In the genomic region with DNA sequence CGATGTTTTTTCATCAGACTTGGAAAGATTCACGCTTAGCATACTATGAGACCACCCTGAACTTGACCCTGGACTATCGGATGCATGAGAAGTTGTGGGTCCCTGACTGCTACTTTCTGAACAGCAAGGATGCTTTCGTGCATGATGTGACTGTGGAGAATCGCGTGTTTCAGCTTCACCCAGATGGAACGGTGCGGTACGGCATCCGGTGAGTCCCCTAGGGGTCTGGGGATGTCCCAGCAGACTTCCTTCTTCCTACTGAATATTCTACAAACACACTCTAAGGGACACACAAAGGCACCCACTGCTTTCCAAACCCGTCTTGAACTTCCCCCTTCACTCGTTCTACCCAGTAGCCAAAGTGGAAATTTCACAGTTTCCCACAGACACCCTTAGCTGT, we compare ENCODE assay signal across 38 cellular contexts. TPM values are rescaled to one million over a fixed set of nuclear protein-coding genes. Genes with fewer than 3 reads are reported as not detected.
"Had no signal": no experiment of that assay in that cellular context is flagged by ENCODE, and none has a peak within 500 bp of the region (broad histone marks: within the 10 kb centered on the region; RNA-seq: fewer than 3 reads in every experiment).

No MANE protein-coding gene starts in this region.

- H3K27me3 Mint-ChIP-seq: activated CD4-positive, alpha-beta T cell treated with anti-CD3 and anti-CD28 coated beads, Interleukin-2, amount 10 ng/mL, durations not matched to agents 24 days and 14 days; activated CD8-positive, alpha-beta T cell treated with anti-CD3 and anti-CD28 coated beads for 36 hours had no signal

- H3K4me3 ChIP-seq: cardiac muscle cell, PC-9 had no signal

- H3K9me3 Mint-ChIP-seq: activated CD4-positive, alpha-beta T cell treated with anti-CD3 and anti-CD28 coated beads, Interleukin-2, amount 10 ng/mL, durations not matched to agents 24 days and 14 days; activated CD8-positive, alpha-beta T cell treated with anti-CD3 and anti-CD28 coated beads for 36 hours; activated naive CD8-positive, alpha-beta T cell treated with anti-CD3 and anti-CD28 coated beads for 36 hours; activated T-cell treated with anti-CD3 and anti-CD28 coated beads, Interleukin-2, amount 50 U/mL, for 72 hours; activated T-helper 17 cell treated with anti-CD3 and anti-CD28 coated beads, Interleukin-2, amount 50 U/mL, for 72 hours; central memory CD8-positive, alpha-beta T cell had no signal

- H3K36me3 ChIP-seq: brain microvascular endothelial cell, cardiac muscle cell had no signal

- DNase-seq: activated CD4-positive, alpha-beta T cell treated with anti-CD3 and anti-CD28 coated beads, Interleukin-2, amount 10 ng/mL, durations not matched to agents 24 days and 14 days; activated CD4-positive, alpha-beta T cell treated with anti-CD3 and anti-CD28 coated beads, Interleukin-2, amount 50 U/mL, for 4 hours; activated CD8-positive, alpha-beta T cell treated with anti-CD3 and anti-CD28 coated beads for 36 hours; activated effector memory CD4-positive, alpha-beta T cell treated with anti-CD3 and anti-CD28 coated beads, Interleukin-2, amount 50 U/mL, for 16 hours; activated naive CD4-positive, alpha-beta T cell; activated naive CD4-positive, alpha-beta T cell treated with anti-CD3 and anti-CD28 coated beads, Interleukin-2, amount 50 U/mL, for 16 hours; activated naive CD8-positive, alpha-beta T cell treated with anti-CD3 and anti-CD28 coated beads for 36 hours; activated T-cell treated with anti-CD3 and anti-CD28 coated beads, Interleukin-2, amount 50 U/mL, for 1 hour; activated T-cell treated with anti-CD3 and anti-CD28 coated beads, Interleukin-2, amount 50 U/mL, for 72 hours; amniotic stem cell; aorta; brain microvascular endothelial cell; MM.1S; NCI-H1092 treated with DMSO at 0.1 percent for 48 hours; NCI-H1417 treated with DMSO at 0.1 percent for 48 hours; NCI-H1930; NCI-H2081 treated with DMSO at 0.1 percent for 48 hours; NCI-H226; NCI-H524 treated with DMSO at 0.1 percent for 48 hours; NK-92 treated with Interleukin-12 subunit alpha and Interleukin-12 subunit beta, amount 100 ng/mL, for 24 hours; SIG-M5; SW 1271; T1000; WERI-Rb-1 had no signal

- H3K4me1 Mint-ChIP-seq: activated CD4-positive, alpha-beta T cell treated with anti-CD3 and anti-CD28 coated beads, Interleukin-2, amount 10 ng/mL, durations not matched to agents 24 days and 14 days; activated naive CD8-positive, alpha-beta T cell treated with anti-CD3 and anti-CD28 coated beads for 36 hours; activated T-helper 17 cell treated with anti-CD3 and anti-CD28 coated beads, Interleukin-2, amount 50 U/mL, for 72 hours; central memory CD8-positive, alpha-beta T cell had no signal

- H3K27me3 ChIP-seq: brain microvascular endothelial cell, cardiac muscle cell had no signal

- H3K36me3 Mint-ChIP-seq: activated naive CD8-positive, alpha-beta T cell treated with anti-CD3 and anti-CD28 coated beads for 36 hours had no signal

- H3K27ac Mint-ChIP-seq: activated CD4-positive, alpha-beta T cell treated with anti-CD3 and anti-CD28 coated beads, Interleukin-2, amount 10 ng/mL, durations not matched to agents 24 days and 14 days; activated CD8-positive, alpha-beta T cell treated with anti-CD3 and anti-CD28 coated beads for 36 hours; activated naive CD8-positive, alpha-beta T cell treated with anti-CD3 and anti-CD28 coated beads for 36 hours; activated T-cell treated with anti-CD3 and anti-CD28 coated beads, Interleukin-2, amount 50 U/mL, for 72 hours; activated T-helper 17 cell treated with anti-CD3 and anti-CD28 coated beads, Interleukin-2, amount 50 U/mL, for 72 hours had no signal

- ATAC-seq: activated CD8-positive, alpha-beta T cell treated with anti-CD3 and anti-CD28 coated beads for 36 hours; activated T-cell treated with anti-CD3 and anti-CD28 coated beads, Interleukin-2, amount 50 U/mL, for 72 hours; activated T-helper 17 cell treated with anti-CD3 and anti-CD28 coated beads, Interleukin-2, amount 50 U/mL, for 72 hours; Right ventricle myocardium inferior had no signal

- H3K4me3 Mint-ChIP-seq: activated CD4-positive, alpha-beta T cell treated with anti-CD3 and anti-CD28 coated beads, Interleukin-2, amount 10 ng/mL, durations not matched to agents 24 days and 14 days; activated CD8-positive, alpha-beta T cell treated with anti-CD3 and anti-CD28 coated beads for 36 hours; activated naive CD8-positive, alpha-beta T cell treated with anti-CD3 and anti-CD28 coated beads for 36 hours; activated T-cell treated with anti-CD3 and anti-CD28 coated beads, Interleukin-2, amount 50 U/mL, for 72 hours; activated T-helper 17 cell treated with anti-CD3 and anti-CD28 coated beads, Interleukin-2, amount 50 U/mL, for 72 hours; central memory CD8-positive, alpha-beta T cell had no signal

- FAIRE-seq: RCC 7860 had no signal

RNA-seq across cellular contexts. Expression of a gene that starts 9.3 kb away (rescaled TPM):
- total RNA-seq: activated CD4-positive, alpha-beta T cell treated with anti-CD3 and anti-CD28 coated beads, Interleukin-2, amount 10 ng/mL, durations not matched to agents 24 days and 14 days; activated CD8-positive, alpha-beta memory T cell treated with anti-CD3 and anti-CD28 coated beads for 36 hours; activated CD8-positive, alpha-beta T cell treated with anti-CD3 and anti-CD28 coated beads for 36 hours; activated naive CD8-positive, alpha-beta T cell treated with anti-CD3 and anti-CD28 coated beads for 36 hours; chondrocyte; LHCN-M2; OCI-LY7; PC-9; Right ventricle myocardium inferior; SK-MEL-5 had no signal

RNA-seq across cellular contexts. Expression of a gene that starts 51.6 kb away (rescaled TPM):
- total RNA-seq: activated CD4-positive, alpha-beta T cell treated with anti-CD3 and anti-CD28 coated beads, Interleukin-2, amount 10 ng/mL, durations not matched to agents 24 days and 14 days; activated CD8-positive, alpha-beta memory T cell treated with anti-CD3 and anti-CD28 coated beads for 36 hours; activated CD8-positive, alpha-beta T cell treated with anti-CD3 and anti-CD28 coated beads for 36 hours; activated naive CD8-positive, alpha-beta T cell treated with anti-CD3 and anti-CD28 coated beads for 36 hours; activated T-cell treated with anti-CD3 and anti-CD28 coated beads, Interleukin-2, amount 50 U/mL, for 72 hours; activated T-helper 17 cell treated with anti-CD3 and anti-CD28 coated beads, Interleukin-2, amount 50 U/mL, for 72 hours; aorta; cardiac muscle cell; chondrocyte; LHCN-M2; NCI-H460; OCI-LY7; Right ventricle myocardium inferior; T-helper 1 cell treated with Interleukin-12 subunit alpha and Interleukin-12 subunit beta and Interleukin-4 antibody, amounts not matched to agents 30 ng/mL and 1 ng/mL, for 36 hours; T-helper 2 cell treated with Interferon-gamma antibody and Interleukin-4, amounts not matched to agents 100 ng/mL and 5 ng/mL, for 36 hours had no signal
